Comparison of ENCODE assay signal across 12 cellular contexts in the genomic region with DNA sequence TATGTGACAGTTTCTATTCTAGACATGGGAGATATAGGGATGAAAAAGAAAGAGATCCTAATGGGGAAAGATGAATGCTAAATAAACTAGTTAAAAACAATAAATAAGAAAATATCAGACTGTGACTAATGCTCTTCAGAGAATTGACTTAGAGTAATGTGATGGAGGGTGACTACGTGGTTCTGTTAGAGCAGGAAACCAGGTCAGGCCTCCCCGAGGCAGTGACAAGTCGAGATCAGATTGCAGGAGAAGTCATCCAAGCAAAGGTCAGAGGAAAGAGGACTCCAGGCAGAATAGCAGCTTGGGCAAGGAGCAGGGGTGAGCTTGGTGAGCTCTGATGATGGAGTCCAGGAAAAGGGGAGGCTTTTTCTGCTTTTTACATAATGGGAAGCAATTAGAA. TPM values are rescaled to one million over a fixed set of nuclear protein-coding genes. Genes with fewer than 3 reads are reported as not detected.
DNase-seq lines count a peak whose midpoint lies in the region; ATAC-seq and TF ChIP-seq lines count a peak whose summit lies in the region.
"Had no signal": no experiment of that assay in that cellular context is flagged by ENCODE, and none has a peak within 500 bp of the region (broad histone marks: within the 10 kb centered on the region; RNA-seq: fewer than 3 reads in every experiment).

No MANE protein-coding gene starts in this region.

- H3K9me3 ChIP-seq in mammary epithelial cell (replicated peaks; ENCODE audit: insufficient read depth, low read length) (no peaks in the 10 kb centered on the region), lower lobe of right lung (no peaks in the 10 kb centered on the region)
- H3K9me3 ChIP-seq: sigmoid colon had no signal

- H3K4me1 ChIP-seq in mammary epithelial cell (ENCODE audit: insufficient read depth, low read length) (peaks cover 83% of the 10 kb centered on the region), lower lobe of right lung (peaks cover 9% of the 10 kb centered on the region)

- H3K4me3 ChIP-seq in mammary epithelial cell (replicated peaks in 1 of 3; ENCODE audit: insufficient read depth in 1 of 3, low read depth in 2 of 3, low read length in 3 of 3): peak overlapping the region in 2 of 3 experiments; percentile 6 to 15
- H3K4me3 ChIP-seq in lower lobe of right lung: no peak overlapping the region
- H3K4me3 ChIP-seq: sigmoid colon had no signal

- TF ChIP-seq CTCF in mammary epithelial cell (conservative IDR thresholded peaks at IDR 0.05 in 1 of 2, IDR thresholded peaks at IDR 0.05 in 1 of 2; ENCODE audit: extremely low read depth in 1 of 2, insufficient read depth in 1 of 2, low read depth in 1 of 2, low read length in 2 of 2) (no peak), lower lobe of right lung (IDR thresholded peaks at IDR 0.05) (no peak), type B pancreatic cell (conservative IDR thresholded peaks at IDR 0.05) (no peak)

- H3K27ac Mint-ChIP-seq in type B pancreatic cell: peak overlapping the region; percentile 74
- H3K27ac Mint-ChIP-seq: activated T-helper 1 cell treated with anti-CD3 and anti-CD28 coated beads, Interleukin-12 subunit alpha, Interleukin-12 subunit beta, Interleukin-2, Interleukin-4 antibody, amounts not matched to agents 30 ng/mL and 10 ng/mL and 1 ng/mL, durations not matched to agents 14 hours and 24 hours and 36 hours had no signal

- WGBS in mammary epithelial cell (ENCODE audit: low coverage, missing lambda C conversion rate): 5% methylated on average over 3 of the region's 3 CpGs

- intact Hi-C loops in mammary epithelial cell (cut with micrococcal nuclease) (loop anchor here (5.0 to 10.0 kb wide), 2 partner anchors 35 to 178 kb away; no protein-coding TSS in a partner anchor), lower lobe of right lung (cut with DNase I) (no loop called here)

- BruUV-seq in mammary epithelial cell (replicated peaks; lab: Mats Ljungman, UMichigan): no TSS peak

- no peaks in the 10 kb centered on the region for H3K9me3 Mint-ChIP-seq in type B pancreatic cell
- H3K9me3 Mint-ChIP-seq: activated T-helper 1 cell treated with anti-CD3 and anti-CD28 coated beads, Interleukin-12 subunit alpha, Interleukin-12 subunit beta, Interleukin-2, Interleukin-4 antibody, amounts not matched to agents 30 ng/mL and 10 ng/mL and 1 ng/mL, durations not matched to agents 14 hours and 24 hours and 36 hours had no signal

- H3K27ac ChIP-seq in mammary epithelial cell (ENCODE audit: insufficient read depth, low read depth, low read length): peak overlapping the region; percentile 99
- H3K27ac ChIP-seq in lower lobe of right lung: peak overlapping the region; percentile 76
- H3K27ac ChIP-seq: sigmoid colon had no signal

- H3K27me3 ChIP-seq in mammary epithelial cell (ENCODE audit: insufficient read depth, low read length) (no peaks in the 10 kb centered on the region), lower lobe of right lung (ENCODE audit: low read depth) (no peaks in the 10 kb centered on the region)
- H3K27me3 ChIP-seq: sigmoid colon had no signal

- H3K79me2 ChIP-seq in mammary epithelial cell (ENCODE audit: insufficient read depth, low read length): peaks cover 6% of the 10 kb centered on the region

- CTCF ChIA-PET in mammary epithelial cell (lab: Charles Lee; ENCODE audit: low non-redundant PET): no interaction called here

- dilution Hi-C loops in mammary epithelial cell (cut with HindIII; ENCODE audit: low sequenced_read_pairs): no loop called here

- in situ Hi-C loops in mammary epithelial cell (cut with MboI; ENCODE audit: low sequenced_read_pairs in 2 of 2): no loop called here

- H3K4me1 Mint-ChIP-seq in type B pancreatic cell (ENCODE audit: unreplicated experiment): peaks cover 54% of the 10 kb centered on the region

- H3K36me3 ChIP-seq in mammary epithelial cell (ENCODE audit: insufficient read depth, low read length) (no peaks in the 10 kb centered on the region), lower lobe of right lung (no peaks in the 10 kb centered on the region)
- H3K36me3 ChIP-seq: sigmoid colon had no signal

- H3K9ac ChIP-seq in mammary epithelial cell (ENCODE audit: insufficient read depth, low read length): peak overlapping the region; percentile 89

- H4K20me1 ChIP-seq in mammary epithelial cell (ENCODE audit: insufficient read depth, low read length): no peaks in the 10 kb centered on the region

- no peaks in the 10 kb centered on the region for H3K27me3 Mint-ChIP-seq in type B pancreatic cell

- ATAC-seq in lower lobe of right lung: no peak
- no peak for ATAC-seq in GM21723 (IDR thresholded peaks at IDR 0.05; ENCODE audit: unreplicated experiment)
- no peak for ATAC-seq in HG02588 (IDR thresholded peaks at IDR 0.05; ENCODE audit: unreplicated experiment)

- peak overlapping the region; percentile 56 for H3K4me2 ChIP-seq in mammary epithelial cell (ENCODE audit: insufficient read depth, low read depth, low read length)

- H3K36me3 Mint-ChIP-seq in type B pancreatic cell: no peaks in the 10 kb centered on the region

- DNase-seq in LHCN-M2 (ENCODE audit: low read depth) (peak; percentile 84), mammary epithelial cell (peak; percentile 82), lower lobe of right lung (no peak), type B pancreatic cell (ENCODE audit: extremely low spot score, unreplicated experiment) (no peak), NCI-H446 treated with DMSO at 0.1 percent for 48 hours (lab: John Stamatoyannopoulos, UW) (no peak)
- DNase-seq: head of caudate nucleus, SHP77 treated with DMSO at 0.1 percent for 48 hours, sigmoid colon had no signal

- peak overlapping the region; percentile 39 for H3K4me3 Mint-ChIP-seq in type B pancreatic cell
- H3K4me3 Mint-ChIP-seq: activated T-helper 1 cell treated with anti-CD3 and anti-CD28 coated beads, Interleukin-12 subunit alpha, Interleukin-12 subunit beta, Interleukin-2, Interleukin-4 antibody, amounts not matched to agents 30 ng/mL and 10 ng/mL and 1 ng/mL, durations not matched to agents 14 hours and 24 hours and 36 hours had no signal

- no peak overlapping the region for H2AFZ ChIP-seq in mammary epithelial cell (ENCODE audit: low read depth, low read length)

RNA-seq across cellular contexts. Expression of gene ITGB6, which starts 27.2 kb away (rescaled TPM):
- total RNA-seq in LHCN-M2 (2014; rRNA removed): 11.6 and 15.2 TPM in 2 replicates
- polyA plus RNA-seq in LHCN-M2 (2012): 1.8 TPM
- 100 to 1,000 TPM; 186 to 461 TPM for total RNA-seq in mammary epithelial cell
- polyA plus RNA-seq in mammary epithelial cell: 162 TPM
- 233 TPM for polyA minus RNA-seq in mammary epithelial cell
- 65.2 TPM for total RNA-seq in lower lobe of right lung
- total RNA-seq in type B pancreatic cell (ENCODE audit: low replicate concordance): 3.2 and 7.8 TPM in 2 replicates
- total RNA-seq: activated T-helper 1 cell treated with anti-CD3 and anti-CD28 coated beads, Interleukin-12 subunit alpha, Interleukin-12 subunit beta, Interleukin-2, Interleukin-4 antibody, amounts not matched to agents 30 ng/mL and 10 ng/mL and 1 ng/mL, durations not matched to agents 14 hours and 24 hours and 36 hours; NCI-H460; sigmoid colon had no signal

Comparison
In these comparisons a context has a peak if more than half of its experiments do, and no peak if none do; other contexts are left out.
1. DNase-seq: peak in LHCN-M2 (single experiment) and mammary epithelial cell (single experiment); none in lower lobe of right lung (single experiment), type B pancreatic cell (single experiment) and NCI-H446 treated with DMSO at 0.1 percent for 48 hours (single experiment).